18 cellular contexts compared by ENCODE assay signal in genomic region chr22:38148252-38148651, GRCh38. TPM values are rescaled to one million over a fixed set of nuclear protein-coding genes. Genes with fewer than 3 reads are reported as not detected.
DNase-seq lines count a peak whose midpoint lies in the region; ATAC-seq, FAIRE-seq and TF ChIP-seq lines count a peak whose summit lies in the region.
"Had no signal": no experiment of that assay in that cellular context is flagged by ENCODE, and none has a peak within 500 bp of the region (broad histone marks: within the 10 kb centered on the region; RNA-seq: fewer than 3 reads in every experiment).

No MANE protein-coding gene starts in this region.

- no TSS peak for BruUV-seq in HepG2 (replicated peaks; lab: Mats Ljungman, UMichigan)

- 94% methylated on average over 4 of the region's 5 CpGs for WGBS in HepG2 (ENCODE audit: low lambda C conversion rate)

- no peak overlapping the region for H3K9ac ChIP-seq in HepG2 (ENCODE audit: insufficient read depth, low read depth, low read length)

- no peak overlapping the region for H3K4me2 ChIP-seq in HepG2 (ENCODE audit: low read depth, low read length)

- no peaks in the 10 kb centered on the region for H4K20me1 ChIP-seq in HepG2 (ENCODE audit: insufficient read depth, low read length)

- peak overlapping the region in 6 of 7 donors; percentile 14 to 88 (median 84) for H3K27ac Mint-ChIP-seq in CD14-positive monocyte
- peak overlapping the region in 1 of 2 donors; percentile 63 for H3K27ac Mint-ChIP-seq in stimulated activated naive CD8-positive, alpha-beta T cell treated with anti-CD3 and anti-CD28 coated beads, Interleukin-15, amount 100 ng/mL, for 72 hours
- H3K27ac Mint-ChIP-seq: memory B cell; stimulated activated naive CD8-positive, alpha-beta T cell treated with anti-CD3 and anti-CD28 coated beads, Interleukin-15, Interleukin-2, amounts not matched to agents 100 ng/mL and 50 ng/mL, for 24 hours had no signal

- ATAC-seq in HepG2 (no peak), HG02938 (IDR thresholded peaks at IDR 0.05; ENCODE audit: unreplicated experiment) (no peak)
- no peak for ATAC-seq in stimulated activated naive CD8-positive, alpha-beta T cell treated with anti-CD3 and anti-CD28 coated beads, Interleukin-15, amount 100 ng/mL, for 72 hours

- H3K9me3 Mint-ChIP-seq in CD14-positive monocyte: peaks cover 0 to 6% (median 0%) of the 10 kb centered on the region in 7 donors
- H3K9me3 Mint-ChIP-seq in stimulated activated naive CD8-positive, alpha-beta T cell treated with anti-CD3 and anti-CD28 coated beads, Interleukin-15, amount 100 ng/mL, for 72 hours: no peaks in the 10 kb centered on the region
- H3K9me3 Mint-ChIP-seq: stimulated activated naive CD8-positive, alpha-beta T cell treated with anti-CD3 and anti-CD28 coated beads, Interleukin-15, Interleukin-2, amounts not matched to agents 100 ng/mL and 50 ng/mL, for 24 hours had no signal

- H3K4me1 ChIP-seq in HepG2 (ENCODE audit: insufficient read depth, low read length): peaks cover 16% of the 10 kb centered on the region
- H3K4me1 ChIP-seq: colonic mucosa had no signal

- TF ChIP-seq CTCF in CD14-positive monocyte (IDR thresholded peaks at IDR 0.05) (no peak), HepG2 (CRISPR knock-in tag; IDR thresholded peaks at IDR 0.05) (no peak)

- no peaks in the 10 kb centered on the region for H3K27me3 ChIP-seq in HepG2 (ENCODE audit: control insufficient read depth in 1 of 2, insufficient read depth in 2 of 2, low read length in 2 of 2)
- H3K27me3 ChIP-seq: colonic mucosa had no signal

- no peaks in the 10 kb centered on the region for H3K79me2 ChIP-seq in HepG2 (ENCODE audit: insufficient read depth, low read length)

- FAIRE-seq in HepG2 (lab: Jason Lieb, UNC): no peak

- H3K4me3 ChIP-seq in HepG2 (replicated peaks in 1 of 3; ENCODE audit: insufficient read depth in 1 of 3, low read depth in 2 of 3, low read length in 3 of 3): no peak overlapping the region
- H3K4me3 ChIP-seq: colonic mucosa had no signal

- in situ Hi-C loops in HepG2 (cut with HindIII; ENCODE audit: extremely low pct_ligation_motif_present, low pct_unique_long_range_greater_than_20kb): no loop called here

- peak overlapping the region; percentile 66 to 89 for H3K4me3 Mint-ChIP-seq in CD14-positive monocyte
- H3K4me3 Mint-ChIP-seq in stimulated activated naive CD8-positive, alpha-beta T cell treated with anti-CD3 and anti-CD28 coated beads, Interleukin-15, amount 100 ng/mL, for 72 hours: no peak overlapping the region
- H3K4me3 Mint-ChIP-seq: memory B cell; stimulated activated naive CD8-positive, alpha-beta T cell treated with anti-CD3 and anti-CD28 coated beads, Interleukin-15, Interleukin-2, amounts not matched to agents 100 ng/mL and 50 ng/mL, for 24 hours had no signal

- peaks cover 4 to 6% of the 10 kb centered on the region in 2 donors for H3K36me3 Mint-ChIP-seq in CD14-positive monocyte

- DNase-seq in CD14-positive monocyte (ENCODE audit: low spot score) (no peak), HT1080 (ENCODE audit: low read depth) (peak; percentile 78), brain pericyte (ENCODE audit: low read depth, low spot score) (peak; percentile 30), HepG2 (ENCODE audit: low spot score) (no peak), cerebellum (ENCODE audit: low spot score) (no peak)
- DNase-seq in activated CD4-positive, CD25-positive, alpha-beta regulatory T cell (lab: John Stamatoyannopoulos, UW): no peak
- no peak for DNase-seq in stimulated activated naive CD8-positive, alpha-beta T cell treated with anti-CD3 and anti-CD28 coated beads, Interleukin-15, amount 100 ng/mL, for 72 hours
- DNase-seq: activated CD4-positive, alpha-beta T cell treated with anti-CD3 and anti-CD28 coated beads for 1 hour; activated effector memory CD4-positive, alpha-beta T cell treated with Interleukin-2 at 50 U/mL for 16 hours; colonic mucosa; DMS79; glutamatergic neuron; NCI-H1092; stimulated activated CD4-positive, alpha-beta T cell treated with anti-CD3 and anti-CD28 coated beads, Interleukin-2, amount 100 ng/mL, for 24 hours had no signal

- H3K27ac ChIP-seq in HepG2 (ENCODE audit: extremely low read length, insufficient read depth, low read length): no peak overlapping the region
- H3K27ac ChIP-seq: colonic mucosa had no signal

- TF ChIP-seq EP300 in HepG2 (IDR thresholded peaks at IDR 0.05; ENCODE audit: low read depth in 2 of 2, low read length in 2 of 2): no peak
- no peak for TF ChIP-seq EP300 in HepG2 (CRISPR knock-in tag; IDR thresholded peaks at IDR 0.05; ENCODE audit: borderline replicate concordance)

- no peaks in the 10 kb centered on the region for H3K36me3 ChIP-seq in HepG2 (replicated peaks in 1 of 2; ENCODE audit: control insufficient read depth in 1 of 2, insufficient read depth in 2 of 2, low read length in 2 of 2)
- H3K36me3 ChIP-seq: colonic mucosa had no signal

- intact Hi-C loops in CD14-positive monocyte (cut with micrococcal nuclease): loop anchor here in 1 of 2 donors (5.0 kb wide), 1 partner anchor 54 kb away; the partner anchor contains the start of gene MAFF
- intact Hi-C loops in HepG2 (cut with micrococcal nuclease; ENCODE audit: unreplicated experiment): no loop called here

- POLR2A ChIA-PET in HepG2 (lab: Yijun Ruan, JAX): no interaction called here

- no peak for TF ChIP-seq POLR2A in HepG2 (IDR thresholded peaks at IDR 0.05; ENCODE audit: insufficient read depth in 1 of 2, low read depth in 2 of 2, low read length in 2 of 2)

- CTCF ChIA-PET in HepG2 (lab: Yijun Ruan, JAX; ENCODE audit: low intra/inter-chr PET ratio, low total read pairs): no interaction called here

- peaks cover 2 to 4% (median 2%) of the 10 kb centered on the region in 3 donors for H3K27me3 Mint-ChIP-seq in CD14-positive monocyte (ENCODE audit: low read depth in 3 of 3)
- H3K27me3 Mint-ChIP-seq in stimulated activated naive CD8-positive, alpha-beta T cell treated with anti-CD3 and anti-CD28 coated beads, Interleukin-15, amount 100 ng/mL, for 72 hours: no peaks in the 10 kb centered on the region
- H3K27me3 Mint-ChIP-seq: memory B cell; stimulated activated naive CD8-positive, alpha-beta T cell treated with anti-CD3 and anti-CD28 coated beads, Interleukin-15, Interleukin-2, amounts not matched to agents 100 ng/mL and 50 ng/mL, for 24 hours had no signal

- no peak overlapping the region for H2AFZ ChIP-seq in HepG2 (ENCODE audit: low read length)

- no peaks in the 10 kb centered on the region for H3K9me3 ChIP-seq in HepG2 (ENCODE audit: low read length)
- H3K9me3 ChIP-seq: colonic mucosa had no signal

- H3K4me1 Mint-ChIP-seq in CD14-positive monocyte: peaks cover 20% of the 10 kb centered on the region
- peaks cover 22% of the 10 kb centered on the region for H3K4me1 Mint-ChIP-seq in stimulated activated naive CD8-positive, alpha-beta T cell treated with anti-CD3 and anti-CD28 coated beads, Interleukin-15, amount 100 ng/mL, for 72 hours

- no peak for TF ChIP-seq RAD21 in HepG2 (CRISPR knock-in tag; IDR thresholded peaks at IDR 0.05)

RNA-seq across cellular contexts. Expression of gene PLA2G6, which starts 33.4 kb away (rescaled TPM):
- polyA plus RNA-seq in CD14-positive monocyte: under 1 TPM; 0.43 to 0.62 TPM
- 2.9 and 3.3 TPM in 2 replicates for total RNA-seq in HT1080 (2014; rRNA removed; shearing (Covaris generic))
- 4.1 and 4.4 TPM in 2 replicates for polyA plus RNA-seq in HT1080 (2015; cell fraction: cytosol; rRNA removed)
- polyA plus RNA-seq in HT1080 (2015; cell fraction: nucleus; rRNA removed): 57.8 and 68.2 TPM in 2 replicates
- 1.8 and 4.8 TPM in 2 replicates for total RNA-seq in HepG2 (2016; rRNA removed; fragmentation: Illumina TruSeq; extraction: Trizol)
- 0.61 and 0.71 TPM in 2 replicates for total RNA-seq in HepG2 (2016; cell fraction: cytosol; rRNA removed; fragmentation: Illumina TruSeq; extraction: Trizol; ENCODE audit: low read depth)
- total RNA-seq in HepG2 (2016; cell fraction: insoluble cytoplasmic fraction; rRNA removed; fragmentation: Illumina TruSeq; extraction: Trizol): 1.9 and 5.2 TPM in 2 replicates
- 1.3 TPM in 2 replicates for total RNA-seq in HepG2 (2016; cell fraction: membrane; rRNA removed; fragmentation: Illumina TruSeq; extraction: Trizol)
- 8.4 and 11.2 TPM in 2 replicates for total RNA-seq in HepG2 (2016; cell fraction: nucleus; rRNA removed; fragmentation: Illumina TruSeq; extraction: Trizol)
- polyA plus RNA-seq in HepG2 (2011; rRNA removed): 11.5 and 12.3 TPM in 2 replicates
- 2.7 and 3.9 TPM in 2 replicates for polyA plus RNA-seq in HepG2 (2011; cell fraction: cytosol; rRNA removed)
- 73.3 and 101 TPM in 2 replicates for polyA plus RNA-seq in HepG2 (2011; cell fraction: nucleus; rRNA removed)
- 6.5 and 7.3 TPM in 2 replicates for polyA plus RNA-seq in HepG2 (2012)
- polyA plus RNA-seq in HepG2 (2016; cell fraction: cytosol; fragmentation: Illumina TruSeq; extraction: Trizol; ENCODE audit: low read depth): 0.44 and 0.53 TPM in 2 replicates
- 0.96 and 1.7 TPM in 2 replicates for polyA plus RNA-seq in HepG2 (2016; cell fraction: insoluble cytoplasmic fraction; fragmentation: Illumina TruSeq; extraction: Trizol; ENCODE audit: low read depth)
- 0.88 and 1.6 TPM in 2 replicates for polyA plus RNA-seq in HepG2 (2016; cell fraction: membrane; fragmentation: Illumina TruSeq; extraction: Trizol; ENCODE audit: low read depth)
- polyA plus RNA-seq in HepG2 (2016; cell fraction: nucleus; fragmentation: Illumina TruSeq; extraction: Trizol; ENCODE audit: insufficient read depth, low read depth): 22.2 and 23.2 TPM in 2 replicates
- polyA minus RNA-seq in HepG2 (2011; rRNA and poly(A)+ RNA removed; ENCODE audit: low replicate concordance): 27.4 and 36.9 TPM in 2 replicates
- polyA minus RNA-seq in HepG2 (2011; cell fraction: cytosol; rRNA and poly(A)+ RNA removed): 2.6 and 3.8 TPM in 2 replicates
- polyA minus RNA-seq in HepG2 (2011; cell fraction: nucleus; rRNA and poly(A)+ RNA removed): 21.3 and 31.8 TPM in 2 replicates
- total RNA-seq in cerebellum: 19.9 TPM

RNA-seq across cellular contexts. Expression of gene BAIAP2L2, which starts 37.8 kb away (rescaled TPM):
- not detected for polyA plus RNA-seq in CD14-positive monocyte
- not detected in 2 replicates for total RNA-seq in HT1080 (2014; rRNA removed; shearing (Covaris generic))
- 0.03 and 0.07 TPM in 2 replicates for polyA plus RNA-seq in HT1080 (2015; cell fraction: cytosol; rRNA removed)
- polyA plus RNA-seq in HT1080 (2015; cell fraction: nucleus; rRNA removed): 0.39 and 0.80 TPM in 2 replicates
- 3.0 and 4.4 TPM in 2 replicates for total RNA-seq in HepG2 (2016; rRNA removed; fragmentation: Illumina TruSeq; extraction: Trizol)
- total RNA-seq in HepG2 (2016; cell fraction: cytosol; rRNA removed; fragmentation: Illumina TruSeq; extraction: Trizol; ENCODE audit: low read depth): 2.2 and 2.3 TPM in 2 replicates
- total RNA-seq in HepG2 (2016; cell fraction: insoluble cytoplasmic fraction; rRNA removed; fragmentation: Illumina TruSeq; extraction: Trizol): 1.8 and 4.6 TPM in 2 replicates
- total RNA-seq in HepG2 (2016; cell fraction: membrane; rRNA removed; fragmentation: Illumina TruSeq; extraction: Trizol): 2.9 and 3.5 TPM in 2 replicates
- total RNA-seq in HepG2 (2016; cell fraction: nucleus; rRNA removed; fragmentation: Illumina TruSeq; extraction: Trizol): 3.9 and 4.3 TPM in 2 replicates
- 7.5 and 8.4 TPM in 2 replicates for polyA plus RNA-seq in HepG2 (2011; rRNA removed)
- polyA plus RNA-seq in HepG2 (2011; cell fraction: cytosol; rRNA removed): 3.0 and 4.7 TPM in 2 replicates
- polyA plus RNA-seq in HepG2 (2011; cell fraction: nucleus; rRNA removed): 77.2 and 103 TPM in 2 replicates
- 5.6 and 7.7 TPM in 2 replicates for polyA plus RNA-seq in HepG2 (2012)
- polyA plus RNA-seq in HepG2 (2016; cell fraction: cytosol; fragmentation: Illumina TruSeq; extraction: Trizol; ENCODE audit: low read depth): 3.1 and 3.4 TPM in 2 replicates
- polyA plus RNA-seq in HepG2 (2016; cell fraction: insoluble cytoplasmic fraction; fragmentation: Illumina TruSeq; extraction: Trizol; ENCODE audit: low read depth): 4.8 and 7.0 TPM in 2 replicates
- polyA plus RNA-seq in HepG2 (2016; cell fraction: membrane; fragmentation: Illumina TruSeq; extraction: Trizol; ENCODE audit: low read depth): 4.5 TPM in 2 replicates
- polyA plus RNA-seq in HepG2 (2016; cell fraction: nucleus; fragmentation: Illumina TruSeq; extraction: Trizol; ENCODE audit: insufficient read depth, low read depth): 34.3 and 34.8 TPM in 2 replicates
- 0.23 and 3.8 TPM in 2 replicates for polyA minus RNA-seq in HepG2 (2011; rRNA and poly(A)+ RNA removed; ENCODE audit: low replicate concordance)
- 3.0 and 4.1 TPM in 2 replicates for polyA minus RNA-seq in HepG2 (2011; cell fraction: cytosol; rRNA and poly(A)+ RNA removed)
- 4.5 and 5.1 TPM in 2 replicates for polyA minus RNA-seq in HepG2 (2011; cell fraction: nucleus; rRNA and poly(A)+ RNA removed)
- total RNA-seq in cerebellum: not detected
- total RNA-seq: NCI-H460 had no signal

RNA-seq across cellular contexts. Expression of gene MAFF, which starts 53.5 kb away (rescaled TPM):
- 1 to 10 TPM; 1.5 to 2.0 TPM for polyA plus RNA-seq in CD14-positive monocyte
- 15.0 and 18.9 TPM in 2 replicates for total RNA-seq in HT1080 (2014; rRNA removed; shearing (Covaris generic))
- 39.0 and 48.0 TPM in 2 replicates for polyA plus RNA-seq in HT1080 (2015; cell fraction: cytosol; rRNA removed)
- polyA plus RNA-seq in HT1080 (2015; cell fraction: nucleus; rRNA removed): 34.1 and 40.5 TPM in 2 replicates
- total RNA-seq in HepG2 (2016; rRNA removed; fragmentation: Illumina TruSeq; extraction: Trizol): 3.1 and 5.4 TPM in 2 replicates
- total RNA-seq in HepG2 (2016; cell fraction: cytosol; rRNA removed; fragmentation: Illumina TruSeq; extraction: Trizol; ENCODE audit: low read depth): 1.1 and 1.3 TPM in 2 replicates
- total RNA-seq in HepG2 (2016; cell fraction: insoluble cytoplasmic fraction; rRNA removed; fragmentation: Illumina TruSeq; extraction: Trizol): 3.7 and 5.5 TPM in 2 replicates
- total RNA-seq in HepG2 (2016; cell fraction: membrane; rRNA removed; fragmentation: Illumina TruSeq; extraction: Trizol): 2.3 and 2.5 TPM in 2 replicates
- total RNA-seq in HepG2 (2016; cell fraction: nucleus; rRNA removed; fragmentation: Illumina TruSeq; extraction: Trizol): 4.4 and 6.4 TPM in 2 replicates
- 14.3 and 17.1 TPM in 2 replicates for polyA plus RNA-seq in HepG2 (2011; rRNA removed)
- polyA plus RNA-seq in HepG2 (2011; cell fraction: cytosol; rRNA removed): 15.6 and 18.3 TPM in 2 replicates
- 15.7 and 16.6 TPM in 2 replicates for polyA plus RNA-seq in HepG2 (2011; cell fraction: nucleus; rRNA removed)
- polyA plus RNA-seq in HepG2 (2012): 12.4 and 26.2 TPM in 2 replicates
- polyA plus RNA-seq in HepG2 (2016; cell fraction: cytosol; fragmentation: Illumina TruSeq; extraction: Trizol; ENCODE audit: low read depth): 0.70 and 0.71 TPM in 2 replicates
- polyA plus RNA-seq in HepG2 (2016; cell fraction: insoluble cytoplasmic fraction; fragmentation: Illumina TruSeq; extraction: Trizol; ENCODE audit: low read depth): 3.5 and 3.7 TPM in 2 replicates
- 1.2 and 1.9 TPM in 2 replicates for polyA plus RNA-seq in HepG2 (2016; cell fraction: membrane; fragmentation: Illumina TruSeq; extraction: Trizol; ENCODE audit: low read depth)
- 7.1 and 7.9 TPM in 2 replicates for polyA plus RNA-seq in HepG2 (2016; cell fraction: nucleus; fragmentation: Illumina TruSeq; extraction: Trizol; ENCODE audit: insufficient read depth, low read depth)
- 2.5 and 12.3 TPM in 2 replicates for polyA minus RNA-seq in HepG2 (2011; rRNA and poly(A)+ RNA removed; ENCODE audit: low replicate concordance)
- 11.3 and 12.8 TPM in 2 replicates for polyA minus RNA-seq in HepG2 (2011; cell fraction: cytosol; rRNA and poly(A)+ RNA removed)
- polyA minus RNA-seq in HepG2 (2011; cell fraction: nucleus; rRNA and poly(A)+ RNA removed): 7.3 and 8.1 TPM in 2 replicates
- total RNA-seq in cerebellum: 5.2 TPM

Comparison
In these comparisons a context has a peak if more than half of its experiments do, and no peak if none do; other contexts are left out.
1. DNase-seq: peak in HT1080 (single experiment) and brain pericyte (single experiment); none in CD14-positive monocyte (single experiment), HepG2 (single experiment), cerebellum (single experiment), activated CD4-positive, CD25-positive, alpha-beta regulatory T cell (0 of 4) and stimulated activated naive CD8-positive, alpha-beta T cell treated with anti-CD3 and anti-CD28 coated beads, Interleukin-15, amount 100 ng/mL, for 72 hours (0 of 2).
2. H3K4me3 Mint-ChIP-seq: peak in CD14-positive monocyte (2 of 2); none in stimulated activated naive CD8-positive, alpha-beta T cell treated with anti-CD3 and anti-CD28 coated beads, Interleukin-15, amount 100 ng/mL, for 72 hours (0 of 2).